In the genomic region with DNA sequence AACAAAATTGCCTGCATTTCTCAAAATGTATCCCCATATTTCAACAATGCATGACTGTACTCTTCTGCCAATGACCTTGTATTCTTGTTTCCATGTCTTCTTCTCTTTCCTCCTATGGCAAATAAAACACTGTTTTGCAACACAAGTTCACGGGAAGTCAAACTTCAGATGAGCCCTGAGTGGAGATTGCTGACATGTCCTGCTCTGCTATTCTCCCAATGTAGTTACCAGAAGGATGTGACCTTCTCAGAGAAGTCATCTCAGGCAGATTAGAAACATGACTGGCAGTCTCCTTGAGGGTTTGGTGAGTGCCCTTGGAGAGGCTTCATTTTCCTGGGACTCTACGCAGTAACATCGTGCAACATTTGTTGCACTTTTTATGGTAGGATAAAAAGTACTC, we compare ENCODE assay signal across 35 cellular contexts. TPM values are rescaled to one million over a fixed set of nuclear protein-coding genes. Genes with fewer than 3 reads are reported as not detected.
"Had no signal": no experiment of that assay in that cellular context is flagged by ENCODE, and none has a peak within 500 bp of the region (broad histone marks: within the 10 kb centered on the region; RNA-seq: fewer than 3 reads in every experiment).

No MANE protein-coding gene starts in this region.

- H3K27me3 ChIP-seq: ascending aorta, colonic mucosa had no signal

- H3K4me3 ChIP-seq: ascending aorta, breast epithelium, cardiac muscle cell, colonic mucosa, esophagus squamous epithelium, gastroesophageal sphincter, heart right ventricle had no signal

- H3K27ac ChIP-seq: ascending aorta, breast epithelium, cardiac muscle cell, colonic mucosa, epithelial cell of prostate, esophagus squamous epithelium, gastroesophageal sphincter, heart right ventricle, VCaP had no signal

- H3K4me1 ChIP-seq: ascending aorta, breast epithelium, colonic mucosa, esophagus squamous epithelium, gastroesophageal sphincter had no signal

- H3K9me3 ChIP-seq: ascending aorta, breast epithelium, colonic mucosa, esophagus squamous epithelium, gastroesophageal sphincter, heart right ventricle had no signal

- ATAC-seq: activated naive CD4-positive, alpha-beta T cell treated with anti-CD3 and anti-CD28 coated beads, Interleukin-2, amount 50 U/mL, for 72 hours; activated T-cell treated with anti-CD3 and anti-CD28 coated beads, Interleukin-2, amount 50 U/mL, for 72 hours; gastroesophageal sphincter; heart right ventricle; T-helper 17 cell; WTC11 had no signal

- H3K36me3 ChIP-seq: ascending aorta, breast epithelium, cardiac muscle cell, colonic mucosa, esophagus squamous epithelium, gastroesophageal sphincter, heart right ventricle had no signal

- DNase-seq: activated CD4-positive, alpha-beta memory T cell treated with anti-CD3 and anti-CD28 coated beads, Interleukin-2, amount 10 ng/mL, durations not matched to agents 7 days and 5 days; activated CD4-positive, alpha-beta T cell treated with anti-CD3 and anti-CD28 coated beads for 1 hour; activated CD4-positive, alpha-beta T cell treated with anti-CD3 and anti-CD28 coated beads for 4 hours; activated CD4-positive, alpha-beta T cell treated with anti-CD3 and anti-CD28 coated beads, Interleukin-2, amount 10 ng/mL, durations not matched to agents 7 days and 5 days; activated CD4-positive, alpha-beta T cell treated with anti-CD3 and anti-CD28 coated beads, Interleukin-2, amount 50 U/mL, for 4 hours; activated CD8-positive, alpha-beta memory T cell treated with anti-CD3 and anti-CD28 coated beads, Interleukin-2, amount 50 U/mL, for 48 hours; activated gamma-delta T cell; activated naive CD4-positive, alpha-beta T cell; activated naive CD4-positive, alpha-beta T cell treated with anti-CD3 and anti-CD28 coated beads, Interleukin-2, amount 10 ng/mL, durations not matched to agents 7 days and 5 days; activated naive CD8-positive, alpha-beta T cell treated with anti-CD3 and anti-CD28 coated beads, Interleukin-2, amount 10 ng/mL, durations not matched to agents 7 days and 5 days; activated T-cell treated with anti-CD3 and anti-CD28 coated beads for 4 hours; activated T-cell treated with anti-CD3 and anti-CD28 coated beads, Interleukin-2, amount 50 U/mL, for 24 hours; activated T-cell treated with anti-CD3 and anti-CD28 coated beads, Interleukin-2, amount 50 U/mL, for 72 hours; central memory CD4-positive, alpha-beta T cell; cerebellar nuclear complex; colonic mucosa; effector CD8-positive, alpha-beta T cell; esophagus squamous epithelium; foreskin melanocyte; heart right ventricle; T-helper 17 cell; T1000 had no signal

RNA-seq across cellular contexts. Expression of gene FCGR2B, which starts 15.6 kb away (rescaled TPM):
- total RNA-seq: activated CD4-positive, alpha-beta T cell treated with anti-CD3 and anti-CD28 coated beads, Interleukin-2, amount 10 ng/mL, durations not matched to agents 7 days and 5 days; activated T-cell treated with anti-CD3 and anti-CD28 coated beads, Interleukin-2, amount 50 U/mL, for 72 hours; cardiac muscle cell; dermis microvascular lymphatic vessel endothelial cell; endothelial cell of umbilical vein; fibroblast of lung; fibroblast of villous mesenchyme; glomerular endothelial cell had no signal

RNA-seq across cellular contexts. Expression of gene FCRLA, which starts 28.5 kb away (rescaled TPM):
- total RNA-seq: activated CD4-positive, alpha-beta memory T cell treated with anti-CD3 and anti-CD28 coated beads, Interleukin-2, amount 10 ng/mL, durations not matched to agents 7 days and 5 days; activated CD4-positive, alpha-beta T cell treated with anti-CD3 and anti-CD28 coated beads, Interleukin-2, amount 10 ng/mL, durations not matched to agents 7 days and 5 days; activated naive CD4-positive, alpha-beta T cell treated with anti-CD3 and anti-CD28 coated beads, Interleukin-2, amount 50 U/mL, for 72 hours; ascending aorta; cardiac muscle cell; dermis microvascular lymphatic vessel endothelial cell; endothelial cell of umbilical vein; gastroesophageal sphincter; glomerular endothelial cell had no signal

RNA-seq across cellular contexts. Expression of gene FCRLB, which starts 42.8 kb away (rescaled TPM):
- total RNA-seq: activated naive CD4-positive, alpha-beta T cell treated with anti-CD3 and anti-CD28 coated beads, Interleukin-2, amount 50 U/mL, for 72 hours; ascending aorta had no signal

RNA-seq across cellular contexts. Expression of gene FCGR3B, which starts 47.5 kb away (rescaled TPM):
- total RNA-seq: activated CD4-positive, alpha-beta memory T cell treated with anti-CD3 and anti-CD28 coated beads, Interleukin-2, amount 10 ng/mL, durations not matched to agents 7 days and 5 days; activated CD4-positive, alpha-beta T cell treated with anti-CD3 and anti-CD28 coated beads, Interleukin-2, amount 10 ng/mL, durations not matched to agents 7 days and 5 days; activated naive CD4-positive, alpha-beta T cell treated with anti-CD3 and anti-CD28 coated beads, Interleukin-2, amount 50 U/mL, for 72 hours; activated naive CD8-positive, alpha-beta T cell treated with anti-CD3 and anti-CD28 coated beads, Interleukin-2, amount 10 ng/mL, durations not matched to agents 7 days and 5 days; ascending aorta; cardiac muscle cell; dermis microvascular lymphatic vessel endothelial cell; endothelial cell of umbilical vein; fibroblast of lung; fibroblast of villous mesenchyme; glomerular endothelial cell; WTC11 had no signal
